ENCODE assay signal across 8 cellular contexts in genomic region chr5:80959768-80960442, GRCh38. TPM values are rescaled to one million over a fixed set of nuclear protein-coding genes. Genes with fewer than 3 reads are reported as not detected.
DNase-seq lines count a peak whose midpoint lies in the region; ATAC-seq and TF ChIP-seq lines count a peak whose summit lies in the region.

TSS of gene RASGRF2 (plus strand) at chr5:80960363. CDS start at chr5:80960739, 376 bp downstream.

- H3K4me1 Mint-ChIP-seq in activated T-helper 17 cell treated with anti-CD3 and anti-CD28 coated beads, Interleukin-2, amount 50 U/mL, for 72 hours, result peaks cover 30% of the 10 kb centered on the region
- peaks cover 16% of the 10 kb centered on the region for H3K4me1 Mint-ChIP-seq in nephron

- H3K4me3 ChIP-seq in fibroblast of mammary gland (ENCODE audit: control insufficient read depth, low read depth, low read length), result peak within 1 kb of the TSS; percentile 44

- H3K4me3 Mint-ChIP-seq in activated T-helper 17 cell treated with anti-CD3 and anti-CD28 coated beads, Interleukin-2, amount 50 U/mL, for 72 hours, result peak within 1 kb of the TSS; percentile 87
- H3K4me3 Mint-ChIP-seq in nephron, result peak within 1 kb of the TSS; percentile 75 to 82 (median 82)

- peak; percentile 46 for ATAC-seq in activated T-helper 17 cell treated with anti-CD3 and anti-CD28 coated beads, Interleukin-2, amount 50 U/mL, for 72 hours (replicated peaks)
- ATAC-seq in HG02884 (IDR thresholded peaks at IDR 0.05; ENCODE audit: unreplicated experiment) (no peak), HG03108 (IDR thresholded peaks at IDR 0.05; ENCODE audit: unreplicated experiment) (no peak)

- H3K27ac Mint-ChIP-seq in activated T-helper 17 cell treated with anti-CD3 and anti-CD28 coated beads, Interleukin-2, amount 50 U/mL, for 72 hours, result peak within 1 kb of the TSS; percentile 79
- H3K27ac Mint-ChIP-seq in nephron, result no peak within 1 kb of the TSS

- no peaks in the 10 kb centered on the region for H3K27me3 Mint-ChIP-seq in activated T-helper 17 cell treated with anti-CD3 and anti-CD28 coated beads, Interleukin-2, amount 50 U/mL, for 72 hours
- H3K27me3 Mint-ChIP-seq in nephron (ENCODE audit: low read depth), result peaks cover 85% of the 10 kb centered on the region

- no peaks in the 10 kb centered on the region for H3K36me3 Mint-ChIP-seq in activated T-helper 17 cell treated with anti-CD3 and anti-CD28 coated beads, Interleukin-2, amount 50 U/mL, for 72 hours (ENCODE audit: low read depth)
- no peaks in the 10 kb centered on the region for H3K36me3 Mint-ChIP-seq in nephron (ENCODE audit: low read depth)

- H3K9me3 Mint-ChIP-seq in activated T-helper 17 cell treated with anti-CD3 and anti-CD28 coated beads, Interleukin-2, amount 50 U/mL, for 72 hours, result no peaks in the 10 kb centered on the region
- peaks cover 5% of the 10 kb centered on the region for H3K9me3 Mint-ChIP-seq in nephron

- DNase-seq in Ammon's horn (ENCODE audit: low spot score) (peak; percentile 40), NCI-H524 treated with DMSO at 0.1 percent for 48 hours (lab: John Stamatoyannopoulos, UW) (peak; percentile 3), fibroblast of mammary gland (ENCODE audit: low read depth) (no peak)

- TF ChIP-seq CTCF in fibroblast of mammary gland (conservative IDR thresholded peaks at IDR 0.05; ENCODE audit: control insufficient read depth, insufficient read depth, low read depth, low read length), result no peak
- TF ChIP-seq CTCF in nephron (IDR thresholded peaks at IDR 0.05; ENCODE audit: unreplicated experiment in 3 of 3), result no peak
- TF ChIP-seq CTCF in subcutaneous adipose tissue (IDR thresholded peaks at IDR 0.05; ENCODE audit: low read depth), result no peak

RNA-seq across cellular contexts. Expression of gene RASGRF2, which starts in this region (rescaled TPM):
- total RNA-seq in activated T-helper 17 cell treated with anti-CD3 and anti-CD28 coated beads, Interleukin-2, amount 50 U/mL, for 72 hours, result 1 to 10 TPM; 6.8 to 7.6 TPM
- 10 to 100 TPM in 3 of 4 donors, 1 to 10 TPM in 1; 6.6 to 34.9 (median 20.2) TPM for total RNA-seq in subcutaneous adipose tissue
